In the genomic region with DNA sequence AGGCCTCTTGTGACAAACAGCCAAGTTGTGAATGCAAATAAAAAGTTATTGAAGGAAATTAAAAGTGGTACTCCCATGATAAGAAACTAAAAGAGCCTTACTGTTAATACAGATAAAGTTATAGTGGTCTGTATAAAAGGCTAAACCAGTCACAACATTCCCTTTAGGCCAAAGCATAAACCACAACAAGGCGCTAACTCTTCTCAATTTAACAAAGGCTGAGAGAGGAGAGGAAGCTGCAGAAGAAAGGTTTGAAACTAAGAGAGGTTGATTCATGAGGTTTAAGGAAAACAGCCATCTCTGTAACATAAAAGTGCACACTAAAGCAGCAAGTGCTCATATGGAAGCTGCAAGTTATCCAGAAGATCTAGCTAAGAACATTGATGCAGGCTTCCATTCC, we compare ENCODE assay signal across 1 cellular context.
TF ChIP-seq lines count a peak whose summit lies in the region.

No MANE protein-coding gene starts in this region.

TF ChIP-seq in K562, 482 proteins besides CTCF, POLR2A, EP300 and RAD21:
- no peak for TF ChIP-seq TOE1 (IDR thresholded peaks at IDR 0.05; ENCODE audit: borderline replicate concordance)
- 0 out of 2 replicates have a peak, but pooled peaks have one; percentile 36 for TF ChIP-seq TOE1 (CRISPR knock-in tag; IDR thresholded peaks at IDR 0.05; ENCODE audit: borderline replicate concordance, low read depth)
- TF ChIP-seq, protein P1, sequence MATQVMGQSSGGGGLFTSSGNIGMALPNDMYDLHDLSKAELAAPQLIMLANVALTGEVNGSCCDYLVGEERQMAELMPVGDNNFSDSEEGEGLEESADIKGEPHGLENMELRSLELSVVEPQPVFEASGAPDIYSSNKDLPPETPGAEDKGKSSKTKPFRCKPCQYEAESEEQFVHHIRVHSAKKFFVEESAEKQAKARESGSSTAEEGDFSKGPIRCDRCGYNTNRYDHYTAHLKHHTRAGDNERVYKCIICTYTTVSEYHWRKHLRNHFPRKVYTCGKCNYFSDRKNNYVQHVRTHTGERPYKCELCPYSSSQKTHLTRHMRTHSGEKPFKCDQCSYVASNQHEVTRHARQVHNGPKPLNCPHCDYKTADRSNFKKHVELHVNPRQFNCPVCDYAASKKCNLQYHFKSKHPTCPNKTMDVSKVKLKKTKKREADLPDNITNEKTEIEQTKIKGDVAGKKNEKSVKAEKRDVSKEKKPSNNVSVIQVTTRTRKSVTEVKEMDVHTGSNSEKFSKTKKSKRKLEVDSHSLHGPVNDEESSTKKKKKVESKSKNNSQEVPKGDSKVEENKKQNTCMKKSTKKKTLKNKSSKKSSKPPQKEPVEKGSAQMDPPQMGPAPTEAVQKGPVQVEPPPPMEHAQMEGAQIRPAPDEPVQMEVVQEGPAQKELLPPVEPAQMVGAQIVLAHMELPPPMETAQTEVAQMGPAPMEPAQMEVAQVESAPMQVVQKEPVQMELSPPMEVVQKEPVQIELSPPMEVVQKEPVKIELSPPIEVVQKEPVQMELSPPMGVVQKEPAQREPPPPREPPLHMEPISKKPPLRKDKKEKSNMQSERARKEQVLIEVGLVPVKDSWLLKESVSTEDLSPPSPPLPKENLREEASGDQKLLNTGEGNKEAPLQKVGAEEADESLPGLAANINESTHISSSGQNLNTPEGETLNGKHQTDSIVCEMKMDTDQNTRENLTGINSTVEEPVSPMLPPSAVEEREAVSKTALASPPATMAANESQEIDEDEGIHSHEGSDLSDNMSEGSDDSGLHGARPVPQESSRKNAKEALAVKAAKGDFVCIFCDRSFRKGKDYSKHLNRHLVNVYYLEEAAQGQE (CRISPR knock-in tag; IDR thresholded peaks at IDR 0.05; ENCODE audit: low read depth), result no peak
TF ChIP-seq in K562: peak in this region for 1.
